Comparison of ENCODE assay signal across 8 cellular contexts in genomic region chr19:10404888-10405808, GRCh38. TPM values are rescaled to one million over a fixed set of nuclear protein-coding genes. Genes with fewer than 3 reads are reported as not detected.
DNase-seq lines count a peak whose midpoint lies in the region; ATAC-seq, FAIRE-seq and TF ChIP-seq lines count a peak whose summit lies in the region.

No MANE protein-coding gene starts in this region.

- ATAC-seq in HG02763 (IDR thresholded peaks at IDR 0.05; ENCODE audit: unreplicated experiment), result no peak

- H3K36me3 ChIP-seq in WERI-Rb-1 (peaks cover 14% of the 10 kb centered on the region), skeletal muscle satellite cell (ENCODE audit: insufficient read depth, low read length) (peaks cover 12% of the 10 kb centered on the region)

- H3K4me2 ChIP-seq in skeletal muscle satellite cell (ENCODE audit: low read length), result peak overlapping the region; percentile 99

- H3K36me3 Mint-ChIP-seq in endothelial cell (ENCODE audit: low read depth, unreplicated experiment), result peaks cover 9% of the 10 kb centered on the region

- H3K27ac Mint-ChIP-seq in endothelial cell (ENCODE audit: unreplicated experiment), result peak overlapping the region; percentile 28

- H3K4me3 ChIP-seq in WERI-Rb-1 (ENCODE audit: low read depth, low read length), result peak overlapping the region; percentile 82
- peak overlapping the region; percentile 90 for H3K4me3 ChIP-seq in skeletal muscle satellite cell (ENCODE audit: low read length)

- peaks cover 40% of the 10 kb centered on the region for H3K4me1 Mint-ChIP-seq in endothelial cell (ENCODE audit: unreplicated experiment)

- DNase-seq in GM12891 (ENCODE audit: insufficient read length, low spot score), result no peak
- no peak for DNase-seq in WERI-Rb-1
- DNase-seq in endothelial cell (ENCODE audit: low spot score), result no peak
- no peak for DNase-seq in ureter (ENCODE audit: low spot score)
- no peak for DNase-seq in DMS114 treated with DMSO at 0.1 percent for 48 hours (lab: John Stamatoyannopoulos, UW; ENCODE audit: unreplicated experiment)
- no peak for DNase-seq in D341Med (ENCODE audit: low spot score)

- H3K27me3 ChIP-seq in WERI-Rb-1 (ENCODE audit: insufficient read depth, low read depth, severe bottlenecking), result no peaks in the 10 kb centered on the region
- peaks cover 12% of the 10 kb centered on the region for H3K27me3 ChIP-seq in skeletal muscle satellite cell (ENCODE audit: control insufficient read depth, insufficient read depth, low read length)

- no peak for TF ChIP-seq POLR2A in GM12891 (IDR thresholded peaks at IDR 0.05; ENCODE audit: low read depth, low read length)

- TF ChIP-seq CTCF in WERI-Rb-1 (IDR thresholded peaks at IDR 0.05; ENCODE audit: low read depth, low read length) (no peak), endothelial cell (IDR thresholded peaks at IDR 0.05; ENCODE audit: unreplicated experiment) (no peak)

- peak overlapping the region; percentile 32 for H3K4me3 Mint-ChIP-seq in endothelial cell (ENCODE audit: unreplicated experiment)

- H3K9me3 ChIP-seq in WERI-Rb-1 (ENCODE audit: severe bottlenecking) (no peaks in the 10 kb centered on the region), skeletal muscle satellite cell (replicated peaks; ENCODE audit: low read length) (no peaks in the 10 kb centered on the region)

- no peak for FAIRE-seq in GM12891 (lab: Jason Lieb, UNC)

- peaks cover 39% of the 10 kb centered on the region for H3K4me1 ChIP-seq in skeletal muscle satellite cell (ENCODE audit: control insufficient read depth, insufficient read depth, low read length)

- peaks cover 25% of the 10 kb centered on the region for H3K27me3 Mint-ChIP-seq in endothelial cell (ENCODE audit: unreplicated experiment)

- peak overlapping the region; percentile 69 for H3K27ac ChIP-seq in WERI-Rb-1

- H3K9me3 Mint-ChIP-seq in endothelial cell (ENCODE audit: unreplicated experiment), result no peaks in the 10 kb centered on the region

- peak overlapping the region; percentile 99 for H3K9ac ChIP-seq in skeletal muscle satellite cell (ENCODE audit: low read depth, low read length)

TF ChIP-seq in GM12891, 5 proteins besides CTCF, POLR2A, EP300 and RAD21:
- TF ChIP-seq PAX5 (IDR thresholded peaks at IDR 0.05; ENCODE audit: insufficient read depth, low read length, severe bottlenecking) (no peak), TAF1 (IDR thresholded peaks at IDR 0.05; ENCODE audit: low read depth, low read length) (0 out of 2 replicates have a peak, but pooled peaks have one; percentile 10), POLR2AphosphoS5 (IDR thresholded peaks at IDR 0.05; ENCODE audit: low read depth, low read length) (no peak)

RNA-seq across cellular contexts. Expression of gene CDC37, which starts 1.8 kb away (rescaled TPM):
- polyA plus RNA-seq in GM12891 (2012; ENCODE audit: low read depth, missing spikeins), result 175 TPM
- 386 TPM for total RNA-seq in endothelial cell (ENCODE audit: unreplicated experiment)
- total RNA-seq in skeletal muscle satellite cell (2012; rRNA removed), result 210 and 249 TPM in 2 replicates
- total RNA-seq in ureter, result 192 TPM

RNA-seq across cellular contexts. Expression of gene PDE4A, which starts 15.2 kb away (rescaled TPM):
- polyA plus RNA-seq in GM12891 (2012; ENCODE audit: low read depth, missing spikeins), result 11.7 TPM
- total RNA-seq in endothelial cell (ENCODE audit: unreplicated experiment) (0.46 TPM), ureter (9.4 TPM)
- 3.5 and 5.6 TPM in 2 replicates for total RNA-seq in skeletal muscle satellite cell (2012; rRNA removed)

RNA-seq across cellular contexts. Expression of gene TYK2, which starts 24.8 kb away (rescaled TPM):
- 248 TPM for polyA plus RNA-seq in GM12891 (2012; ENCODE audit: low read depth, missing spikeins)
- total RNA-seq in endothelial cell (ENCODE audit: unreplicated experiment) (143 TPM), ureter (142 TPM)
- 65.9 and 74.0 TPM in 2 replicates for total RNA-seq in skeletal muscle satellite cell (2012; rRNA removed)
